ENCODE assay signal across 28 cellular contexts in the genomic region with DNA sequence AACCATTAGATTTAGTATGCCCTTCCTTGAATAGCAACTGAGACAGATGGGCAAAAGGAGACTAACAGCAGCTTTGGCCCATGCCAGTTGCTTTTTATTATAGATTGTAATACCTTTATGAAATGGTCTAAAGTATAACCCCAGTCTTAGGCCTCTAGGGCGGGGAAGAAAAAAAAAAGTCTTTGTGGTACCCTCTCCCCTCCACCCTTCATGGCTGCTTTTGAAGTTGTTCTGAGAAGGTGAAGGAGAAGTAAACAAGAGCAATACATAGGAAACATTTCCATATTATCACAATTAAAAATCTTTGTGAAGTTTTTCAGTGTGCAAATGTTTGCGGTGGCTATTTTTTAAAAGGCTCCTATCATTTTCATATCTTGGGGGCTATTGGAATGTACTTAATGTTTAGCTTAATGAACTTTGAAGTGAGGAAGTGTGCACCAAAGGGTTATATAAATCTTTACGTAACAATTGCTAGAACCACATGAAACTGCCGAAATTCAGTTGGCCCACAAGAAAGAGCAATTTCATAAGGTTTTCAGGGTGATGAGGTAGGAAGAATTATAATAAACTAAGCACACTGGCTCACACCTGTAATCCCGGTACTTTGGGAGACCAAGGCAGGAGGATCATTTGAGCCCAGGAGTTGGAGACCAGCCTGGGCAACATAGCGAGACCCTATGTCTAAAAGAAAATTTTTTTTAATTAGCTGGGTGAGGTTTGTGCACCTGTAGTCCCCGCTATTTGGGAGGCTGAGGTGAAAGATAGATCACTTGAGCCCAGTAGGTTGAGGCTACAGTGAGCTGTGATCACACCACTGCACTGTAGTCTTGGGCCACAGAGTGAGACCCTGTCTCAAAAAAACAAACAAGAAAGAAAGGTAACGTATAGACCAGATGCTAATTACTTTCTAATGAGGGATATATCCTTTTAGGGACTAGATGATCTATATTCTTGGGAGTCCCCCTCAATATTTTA. TPM values are rescaled to one million over a fixed set of nuclear protein-coding genes. Genes with fewer than 3 reads are reported as not detected.
DNase-seq lines count a peak whose midpoint lies in the region; ATAC-seq, FAIRE-seq and TF ChIP-seq lines count a peak whose summit lies in the region.
"Had no signal": no experiment of that assay in that cellular context is flagged by ENCODE, and none has a peak within 500 bp of the region (broad histone marks: within the 10 kb centered on the region; RNA-seq: fewer than 3 reads in every experiment).

No MANE protein-coding gene starts in this region.

- TF ChIP-seq CTCF in endothelial cell of umbilical vein (IDR thresholded peaks at IDR 0.05; ENCODE audit: extremely low read depth in 1 of 2, insufficient read depth in 1 of 2, low read depth in 1 of 2, low read length in 2 of 2) (no peak), mucosa of descending colon (IDR thresholded peaks at IDR 0.05) (no peak)

- H3K4me3 ChIP-seq in CD8-positive, alpha-beta memory T cell (ENCODE audit: low read length), result no peak overlapping the region
- H3K4me3 ChIP-seq in endothelial cell of umbilical vein (replicated peaks in 1 of 3; ENCODE audit: insufficient read depth in 1 of 3, low read depth in 1 of 3, low read length in 3 of 3) (no peak overlapping the region), mucosa of descending colon (no peak overlapping the region)
- H3K4me3 ChIP-seq: BLaER1, dorsolateral prefrontal cortex, Peyer's patch had no signal

- no peaks in the 10 kb centered on the region for H4K20me1 ChIP-seq in endothelial cell of umbilical vein (replicated peaks; ENCODE audit: control insufficient read depth, extremely low read depth, insufficient read depth, low read length)
- H4K20me1 ChIP-seq: BLaER1 had no signal

- no peaks in the 10 kb centered on the region for H3K9me1 ChIP-seq in endothelial cell of umbilical vein (replicated peaks; ENCODE audit: control insufficient read depth, extremely low read depth, insufficient read depth, low read length)

- peak; percentile 4 for FAIRE-seq in endothelial cell of umbilical vein (lab: Jason Lieb, UNC)
- FAIRE-seq: astrocyte, D721Med had no signal

- H3K4me3 Mint-ChIP-seq in activated CD8-positive, alpha-beta memory T cell treated with anti-CD3 and anti-CD28 coated beads, Interleukin-2, amount 10 ng/mL, durations not matched to agents 7 days and 5 days, result no peak overlapping the region
- peak overlapping the region in 6 of 7 donors; percentile 1 to 61 (median 24) for H3K4me3 Mint-ChIP-seq in CD8-positive, alpha-beta memory T cell
- peak overlapping the region; percentile 3 for H3K4me3 Mint-ChIP-seq in activated CD8-positive, alpha-beta T cell treated with anti-CD3 and anti-CD28 coated beads, Interleukin-2, amount 10 ng/mL, durations not matched to agents 7 days and 5 days
- H3K4me3 Mint-ChIP-seq: naive B cell, type B pancreatic cell had no signal

- dilution Hi-C loops in endothelial cell of umbilical vein (cut with MboI; ENCODE audit: extremely low pct_ligation_motif_present, low sequenced_read_pairs), result no loop called here

- H3K27me3 ChIP-seq in CD8-positive, alpha-beta memory T cell (ENCODE audit: insufficient read depth, low read length, poor library complexity, severe bottlenecking), result no peaks in the 10 kb centered on the region
- H3K27me3 ChIP-seq in endothelial cell of umbilical vein (ENCODE audit: control insufficient read depth in 2 of 2, insufficient read depth in 2 of 2, low read length in 2 of 2), result no peaks in the 10 kb centered on the region
- H3K27me3 ChIP-seq: BLaER1, dorsolateral prefrontal cortex, Peyer's patch had no signal

- peaks cover 15% of the 10 kb centered on the region for H3K4me1 Mint-ChIP-seq in activated CD8-positive, alpha-beta memory T cell treated with anti-CD3 and anti-CD28 coated beads, Interleukin-2, amount 10 ng/mL, durations not matched to agents 7 days and 5 days
- peaks cover 12 to 46% (median 29%) of the 10 kb centered on the region in 3 donors for H3K4me1 Mint-ChIP-seq in CD8-positive, alpha-beta memory T cell
- peaks cover 38% of the 10 kb centered on the region for H3K4me1 Mint-ChIP-seq in activated CD8-positive, alpha-beta T cell treated with anti-CD3 and anti-CD28 coated beads, Interleukin-2, amount 10 ng/mL, durations not matched to agents 7 days and 5 days (ENCODE audit: low read depth)

- H3K36me3 Mint-ChIP-seq in activated CD8-positive, alpha-beta memory T cell treated with anti-CD3 and anti-CD28 coated beads, Interleukin-2, amount 10 ng/mL, durations not matched to agents 7 days and 5 days, result peaks cover 60% of the 10 kb centered on the region
- H3K36me3 Mint-ChIP-seq in CD8-positive, alpha-beta memory T cell, result peaks cover 20 to 86% (median 21%) of the 10 kb centered on the region in 3 donors
- H3K36me3 Mint-ChIP-seq in activated CD8-positive, alpha-beta T cell treated with anti-CD3 and anti-CD28 coated beads, Interleukin-2, amount 10 ng/mL, durations not matched to agents 7 days and 5 days (ENCODE audit: low read depth), result peaks cover 74% of the 10 kb centered on the region

- H3K4me1 ChIP-seq in CD8-positive, alpha-beta memory T cell (ENCODE audit: insufficient read depth, low read length), result peaks cover 24% of the 10 kb centered on the region
- H3K4me1 ChIP-seq in endothelial cell of umbilical vein (ENCODE audit: control insufficient read depth, extremely low read depth, insufficient read depth, low read length) (no peaks in the 10 kb centered on the region), mucosa of descending colon (ENCODE audit: low read depth) (no peaks in the 10 kb centered on the region)

- no peak overlapping the region for H3K4me2 ChIP-seq in endothelial cell of umbilical vein (ENCODE audit: insufficient read depth, low read length)
- H3K4me2 ChIP-seq: BLaER1 had no signal

- H3K9me3 Mint-ChIP-seq in activated CD8-positive, alpha-beta memory T cell treated with anti-CD3 and anti-CD28 coated beads, Interleukin-2, amount 10 ng/mL, durations not matched to agents 7 days and 5 days (ENCODE audit: low read depth), result no peaks in the 10 kb centered on the region
- no peaks in the 10 kb centered on the region for H3K9me3 Mint-ChIP-seq in CD8-positive, alpha-beta memory T cell
- H3K9me3 Mint-ChIP-seq in activated CD8-positive, alpha-beta T cell treated with anti-CD3 and anti-CD28 coated beads, Interleukin-2, amount 10 ng/mL, durations not matched to agents 7 days and 5 days (ENCODE audit: insufficient read depth), result no peaks in the 10 kb centered on the region
- H3K9me3 Mint-ChIP-seq: naive B cell, type B pancreatic cell had no signal

- no TSS peak for BruUV-seq in endothelial cell of umbilical vein (replicated peaks; lab: Mats Ljungman, UMichigan)

- ATAC-seq in activated CD8-positive, alpha-beta memory T cell treated with anti-CD3 and anti-CD28 coated beads, Interleukin-2, amount 10 ng/mL, durations not matched to agents 7 days and 5 days, result no peak
- ATAC-seq in activated CD8-positive, alpha-beta T cell treated with anti-CD3 and anti-CD28 coated beads, Interleukin-2, amount 10 ng/mL, durations not matched to agents 7 days and 5 days, result peak; percentile 66
- no peak for ATAC-seq in GM18907 (IDR thresholded peaks at IDR 0.05; ENCODE audit: unreplicated experiment)
- no peak for ATAC-seq in mucosa of descending colon
- ATAC-seq: left lobe of liver had no signal

- intact Hi-C loops in endothelial cell of umbilical vein (cut with micrococcal nuclease) (no loop called here), mucosa of descending colon (cut with DNase I, micrococcal nuclease) (no loop called here)

- CTCF ChIA-PET in activated CD8-positive, alpha-beta memory T cell treated with anti-CD3 and anti-CD28 coated beads, Interleukin-2, amount 10 ng/mL, durations not matched to agents 7 days and 5 days (lab: Charles Lee), result no interaction called here
- CTCF ChIA-PET in CD8-positive, alpha-beta memory T cell (lab: Charles Lee), result no interaction called here
- CTCF ChIA-PET in activated CD8-positive, alpha-beta T cell treated with anti-CD3 and anti-CD28 coated beads, Interleukin-2, amount 10 ng/mL, durations not matched to agents 7 days and 5 days (lab: Charles Lee), result interaction anchor here (0.6 to 1.5 kb wide), 6 partner anchors 7 to 351 kb away, joined by 3 to 4 read pairs (median 3); a partner anchor contains a TSS
- CTCF ChIA-PET in endothelial cell of umbilical vein (lab: Charles Lee), result no interaction called here

- no peak overlapping the region for H3K9ac ChIP-seq in endothelial cell of umbilical vein (replicated peaks; ENCODE audit: extremely low read depth, insufficient read depth, low read length)
- H3K9ac ChIP-seq: BLaER1 had no signal

- H3K9me3 ChIP-seq in CD8-positive, alpha-beta memory T cell (ENCODE audit: low read length), result no peaks in the 10 kb centered on the region
- no peaks in the 10 kb centered on the region for H3K9me3 ChIP-seq in endothelial cell of umbilical vein (replicated peaks; ENCODE audit: control insufficient read depth, insufficient read depth, low read length)
- H3K9me3 ChIP-seq in mucosa of descending colon, result no peaks in the 10 kb centered on the region
- H3K9me3 ChIP-seq: Peyer's patch had no signal

- H3K36me3 ChIP-seq in CD8-positive, alpha-beta memory T cell (ENCODE audit: insufficient read depth, low read length), result peaks cover 55% of the 10 kb centered on the region
- peaks cover 20 to 29% of the 10 kb centered on the region in 2 experiments for H3K36me3 ChIP-seq in endothelial cell of umbilical vein (ENCODE audit: control insufficient read depth in 2 of 2, extremely low read depth in 1 of 2, insufficient read depth in 2 of 2, low read length in 2 of 2)
- H3K36me3 ChIP-seq in mucosa of descending colon (ENCODE audit: low read depth), result peaks cover 23% of the 10 kb centered on the region

- POLR2A ChIA-PET in CD8-positive, alpha-beta memory T cell (lab: Charles Lee), result no interaction called here
- POLR2A ChIA-PET in activated CD8-positive, alpha-beta T cell treated with anti-CD3 and anti-CD28 coated beads, Interleukin-2, amount 10 ng/mL, durations not matched to agents 7 days and 5 days (lab: Charles Lee), result interaction anchor here (1.0 to 2.5 kb wide), 6 partner anchors 7 to 359 kb away, joined by 3 to 8 read pairs (median 4); a partner anchor contains a TSS
- POLR2A ChIA-PET in endothelial cell of umbilical vein (lab: Charles Lee), result interaction anchor here (0.5 kb wide), 1 partner anchor 464 kb away, joined by 6 read pairs; no protein-coding TSS in a partner anchor

- no peak for TF ChIP-seq POLR2A in endothelial cell of umbilical vein (IDR thresholded peaks at IDR 0.05; ENCODE audit: low read depth, low read length)

- H2AFZ ChIP-seq in endothelial cell of umbilical vein (ENCODE audit: low read depth, low read length), result no peak overlapping the region

- no peak for DNase-seq in activated CD8-positive, alpha-beta memory T cell treated with anti-CD3 and anti-CD28 coated beads, Interleukin-2, amount 10 ng/mL, durations not matched to agents 7 days and 5 days
- DNase-seq in activated CD8-positive, alpha-beta memory T cell treated with anti-CD3 and anti-CD28 coated beads, Interleukin-2, amount 50 U/mL, for 48 hours, result no peak
- peak in 2 of 5 donors; percentile 15 to 76 for DNase-seq in CD8-positive, alpha-beta memory T cell
- DNase-seq in activated CD8-positive, alpha-beta T cell treated with anti-CD3 and anti-CD28 coated beads, Interleukin-2, amount 10 ng/mL, durations not matched to agents 7 days and 5 days, result no peak
- no peak for DNase-seq in endothelial cell of umbilical vein (ENCODE audit: low read depth, low spot score)
- no peak for DNase-seq in NCI-H2029 (lab: John Stamatoyannopoulos, UW)
- no peak for DNase-seq in mucosa of descending colon
- DNase-seq: activated CD8-positive, alpha-beta memory T cell treated with anti-CD3 and anti-CD28 coated beads for 24 hours; activated effector memory CD4-positive, alpha-beta T cell treated with anti-CD3 and anti-CD28 coated beads, Interleukin-2, amount 50 U/mL, for 16 hours; dorsolateral prefrontal cortex; EL; foreskin fibroblast; GOT3; mesendoderm; naive B cell; NCI-H1436 treated with DMSO at 0.1 percent for 48 hours; NCI-H2171; NCI-H524; Peyer's patch; retina; stimulated activated CD4-positive, alpha-beta T cell treated with anti-CD3 and anti-CD28 coated beads, Interleukin-4, amount 100 ng/mL, for 1 hour; WERI-Rb-1 had no signal

- no peaks in the 10 kb centered on the region for H3K27me3 Mint-ChIP-seq in activated CD8-positive, alpha-beta memory T cell treated with anti-CD3 and anti-CD28 coated beads, Interleukin-2, amount 10 ng/mL, durations not matched to agents 7 days and 5 days
- no peaks in the 10 kb centered on the region for H3K27me3 Mint-ChIP-seq in CD8-positive, alpha-beta memory T cell
- no peaks in the 10 kb centered on the region for H3K27me3 Mint-ChIP-seq in activated CD8-positive, alpha-beta T cell treated with anti-CD3 and anti-CD28 coated beads, Interleukin-2, amount 10 ng/mL, durations not matched to agents 7 days and 5 days (ENCODE audit: low read depth)
- H3K27me3 Mint-ChIP-seq: naive B cell, type B pancreatic cell had no signal

- peak overlapping the region; percentile 40 for H3K27ac Mint-ChIP-seq in activated CD8-positive, alpha-beta memory T cell treated with anti-CD3 and anti-CD28 coated beads, Interleukin-2, amount 10 ng/mL, durations not matched to agents 7 days and 5 days
- H3K27ac Mint-ChIP-seq in CD8-positive, alpha-beta memory T cell, result peak overlapping the region; percentile 36 to 95 (median 78)
- H3K27ac Mint-ChIP-seq in activated CD8-positive, alpha-beta T cell treated with anti-CD3 and anti-CD28 coated beads, Interleukin-2, amount 10 ng/mL, durations not matched to agents 7 days and 5 days, result peak overlapping the region; percentile 69
- H3K27ac Mint-ChIP-seq: type B pancreatic cell had no signal

- H3K79me2 ChIP-seq in endothelial cell of umbilical vein (ENCODE audit: control insufficient read depth, insufficient read depth, low read length), result peaks cover 5% of the 10 kb centered on the region

- H3K27ac ChIP-seq in CD8-positive, alpha-beta memory T cell (ENCODE audit: low read depth, low read length), result no peak overlapping the region
- no peak overlapping the region for H3K27ac ChIP-seq in endothelial cell of umbilical vein (ENCODE audit: insufficient read depth, low read depth, low read length)
- H3K27ac ChIP-seq: BLaER1, dorsolateral prefrontal cortex, Peyer's patch, WERI-Rb-1 had no signal

RNA-seq across cellular contexts. Expression of a gene that starts 7.8 kb away (rescaled TPM):
- 10 to 100 TPM; 46.8 to 64.7 TPM for total RNA-seq in activated CD8-positive, alpha-beta memory T cell treated with anti-CD3 and anti-CD28 coated beads, Interleukin-2, amount 10 ng/mL, durations not matched to agents 7 days and 5 days
- 100 to 1,000 TPM; 106 to 111 TPM for total RNA-seq in CD8-positive, alpha-beta memory T cell
- 27.2 TPM for polyA plus RNA-seq in CD8-positive, alpha-beta memory T cell
- 10 to 100 TPM; 54.0 to 55.6 TPM for total RNA-seq in activated CD8-positive, alpha-beta T cell treated with anti-CD3 and anti-CD28 coated beads, Interleukin-2, amount 10 ng/mL, durations not matched to agents 7 days and 5 days
- 50.7 and 52.6 TPM in 2 replicates for total RNA-seq in endothelial cell of umbilical vein
- polyA plus RNA-seq in endothelial cell of umbilical vein, result 16.9 and 17.7 TPM in 2 replicates
- 23.0 and 23.5 TPM in 2 replicates for polyA plus RNA-seq in endothelial cell of umbilical vein (2011; cell fraction: cytosol; rRNA removed)
- polyA plus RNA-seq in endothelial cell of umbilical vein (2011; cell fraction: nucleus; rRNA removed), result 37.7 and 48.5 TPM in 2 replicates
- 45.6 and 57.7 TPM in 2 replicates for polyA plus RNA-seq in endothelial cell of umbilical vein (2012)
- polyA minus RNA-seq in endothelial cell of umbilical vein, result 22.0 and 26.1 TPM in 2 replicates
- polyA minus RNA-seq in endothelial cell of umbilical vein (2011; cell fraction: cytosol; rRNA and poly(A)+ RNA removed), result 96.6 TPM
- polyA minus RNA-seq in endothelial cell of umbilical vein (2011; cell fraction: nucleus; rRNA and poly(A)+ RNA removed), result 31.8 and 63.5 TPM in 2 replicates
- total RNA-seq in mucosa of descending colon, result 10 to 100 TPM; 34.9 to 37.1 (median 35.1) TPM
